Comparison of ENCODE assay signal across 10 cellular contexts in genomic region chr13:41587490-41587889, GRCh38.
A peak's percentile ranks its signal among the peaks of the same experiment; 100 is the strongest.
DNase-seq lines count a peak whose midpoint lies in the region; ATAC-seq and TF ChIP-seq lines count a peak whose summit lies in the region.
"Had no signal": no experiment of that assay in that cellular context is flagged by ENCODE, and none has a peak within 500 bp of the region (broad histone marks: within the 10 kb centered on the region; RNA-seq: fewer than 3 reads in every experiment).

No MANE protein-coding gene starts in this region.

- no peak overlapping the region for H3K27ac Mint-ChIP-seq in chondrocyte (ENCODE audit: unreplicated experiment)
- H3K27ac Mint-ChIP-seq: memory B cell had no signal

- ATAC-seq in GM19035 (IDR thresholded peaks at IDR 0.05; ENCODE audit: unreplicated experiment) = no peak

- peaks cover 11% of the 10 kb centered on the region for H3K36me3 Mint-ChIP-seq in chondrocyte (ENCODE audit: low read depth)

- no peak overlapping the region for H3K4me3 Mint-ChIP-seq in chondrocyte (ENCODE audit: unreplicated experiment)
- H3K4me3 Mint-ChIP-seq: memory B cell had no signal

- H3K27me3 Mint-ChIP-seq in chondrocyte (ENCODE audit: low read depth) = no peaks in the 10 kb centered on the region
- H3K27me3 Mint-ChIP-seq: memory B cell had no signal

- no peaks in the 10 kb centered on the region for H3K9me3 Mint-ChIP-seq in chondrocyte (ENCODE audit: low read depth)
- H3K9me3 Mint-ChIP-seq: memory B cell had no signal

- DNase-seq in activated gamma-delta T cell treated with Interleukin-2 at 50 U/mL for 16 hours = peak; percentile 16
- DNase-seq in activated gamma-delta T cell (lab: John Stamatoyannopoulos, UW) = no peak
- DNase-seq in NCI-H69 (lab: John Stamatoyannopoulos, UW) = peak; percentile 2
- DNase-seq in chondrocyte (ENCODE audit: low spot score) = no peak
- peak; percentile 21 for DNase-seq in stimulated activated CD4-positive, alpha-beta T cell treated with anti-CD3 and anti-CD28 coated beads, Interleukin-4, amount 100 ng/mL, for 1 hour
- DNase-seq in SHP77 treated with DMSO at 0.1 percent for 48 hours (lab: John Stamatoyannopoulos, UW) = no peak
- no peak for DNase-seq in NCI-H187 treated with DMSO at 0.1 percent for 48 hours (lab: John Stamatoyannopoulos, UW)
- DNase-seq: NCI-H1092 treated with DMSO at 0.1 percent for 48 hours had no signal

- TF ChIP-seq CTCF in chondrocyte (IDR thresholded peaks at IDR 0.05) = peak; percentile 26

- H3K4me1 Mint-ChIP-seq in chondrocyte (ENCODE audit: low read depth) = peaks cover 13% of the 10 kb centered on the region

Comparison
In these comparisons a context has a peak if more than half of its experiments do, and no peak if none do; other contexts are left out.
1. DNase-seq: peak in activated gamma-delta T cell treated with Interleukin-2 at 50 U/mL for 16 hours (single experiment), NCI-H69 (single experiment) and stimulated activated CD4-positive, alpha-beta T cell treated with anti-CD3 and anti-CD28 coated beads, Interleukin-4, amount 100 ng/mL, for 1 hour (single experiment); none in activated gamma-delta T cell (single experiment), chondrocyte (single experiment), SHP77 treated with DMSO at 0.1 percent for 48 hours (single experiment) and NCI-H187 treated with DMSO at 0.1 percent for 48 hours (single experiment).